ENCODE assay signal across 24 cellular contexts in the genomic region with DNA sequence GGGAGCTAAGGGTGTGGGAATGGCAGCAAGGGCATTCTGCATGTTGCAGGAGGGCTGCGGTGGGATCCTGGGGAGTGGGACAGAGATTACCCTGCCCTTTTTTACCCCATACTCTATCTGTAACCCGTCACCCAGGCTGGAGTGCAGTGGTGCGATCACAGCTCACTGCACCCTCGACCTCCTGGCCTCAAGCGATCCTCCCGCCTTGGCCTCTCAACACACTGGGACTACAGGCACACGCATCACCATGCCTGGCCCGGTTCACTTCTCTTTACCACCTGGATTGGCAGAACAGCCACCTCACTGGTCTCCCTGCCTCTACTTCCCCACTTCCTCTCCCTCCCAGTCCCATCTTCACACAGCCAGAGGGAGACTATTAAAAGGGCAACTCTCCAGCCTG. TPM values are rescaled to one million over a fixed set of nuclear protein-coding genes. Genes with fewer than 3 reads are reported as not detected.
DNase-seq lines count a peak whose midpoint lies in the region; ATAC-seq, FAIRE-seq and TF ChIP-seq lines count a peak whose summit lies in the region.
"Had no signal": no experiment of that assay in that cellular context is flagged by ENCODE, and none has a peak within 500 bp of the region (broad histone marks: within the 10 kb centered on the region; RNA-seq: fewer than 3 reads in every experiment).

No MANE protein-coding gene starts in this region.

- FAIRE-seq in urothelium cell line (lab: Jason Lieb, UNC): peak; percentile 30
- FAIRE-seq: A549, GM12878, GM19239 had no signal

- ATAC-seq in GM21423 (IDR thresholded peaks at IDR 0.05; ENCODE audit: unreplicated experiment): no peak
- ATAC-seq: GM12878, K562 had no signal

- H3K36me3 ChIP-seq in mammary epithelial cell (ENCODE audit: insufficient read depth, low read length): no peaks in the 10 kb centered on the region
- no peaks in the 10 kb centered on the region for H3K36me3 ChIP-seq in osteoblast (ENCODE audit: insufficient read depth, low read length)

- DNase-seq in mammary epithelial cell (no peak), MCF 10A (ENCODE audit: unreplicated experiment) (no peak), endothelial cell (ENCODE audit: low spot score) (no peak), osteoblast (ENCODE audit: insufficient read length, low spot score, missing footprints) (peak; percentile 39), urothelium cell line (ENCODE audit: low spot score) (no peak), EL (no peak), hypothalamus (lab: John Stamatoyannopoulos, UW) (no peak)
- DNase-seq: AML-193; Caco-2; CD4-positive, alpha-beta T cell; DMS153; DMS79 treated with DMSO at 0.1 percent for 48 hours; GM23248; H7 had no signal

- BruUV-seq in mammary epithelial cell (replicated peaks; lab: Mats Ljungman, UMichigan) (no TSS peak), MCF 10A (replicated peaks; lab: Mats Ljungman, UMichigan) (no TSS peak)

- H3K4me2 ChIP-seq in mammary epithelial cell (ENCODE audit: insufficient read depth, low read depth, low read length) (no peak overlapping the region), osteoblast (ENCODE audit: insufficient read depth, low read length) (no peak overlapping the region)
- H3K4me2 ChIP-seq: A549 had no signal

- H3K9ac ChIP-seq in mammary epithelial cell (ENCODE audit: insufficient read depth, low read length): no peak overlapping the region
- H3K9ac ChIP-seq: GM23248 had no signal

- H3K4me1 ChIP-seq in mammary epithelial cell (ENCODE audit: insufficient read depth, low read length): peaks cover 3% of the 10 kb centered on the region
- no peaks in the 10 kb centered on the region for H3K4me1 ChIP-seq in osteoblast (ENCODE audit: insufficient read depth, low read length)

- H2AFZ ChIP-seq in mammary epithelial cell (ENCODE audit: low read depth, low read length) (peak overlapping the region; percentile 59), osteoblast (ENCODE audit: low read length) (no peak overlapping the region)
- H2AFZ ChIP-seq: GM23248 had no signal

- CTCF ChIA-PET in mammary epithelial cell (lab: Charles Lee; ENCODE audit: low non-redundant PET) (no interaction called here), MCF 10A (lab: Yijun Ruan, JAX) (no interaction called here)

- H3K27me3 ChIP-seq in mammary epithelial cell (ENCODE audit: insufficient read depth, low read length): no peaks in the 10 kb centered on the region
- peaks cover 41% of the 10 kb centered on the region for H3K27me3 ChIP-seq in osteoblast (ENCODE audit: insufficient read depth, low read length)

- WGBS in mammary epithelial cell (ENCODE audit: low coverage, missing lambda C conversion rate): 86% methylated on average over 8 of the region's 8 CpGs

- no peak overlapping the region for H3K27ac Mint-ChIP-seq in MCF 10A (ENCODE audit: low read depth, unreplicated experiment)
- peak overlapping the region; percentile 64 for H3K27ac Mint-ChIP-seq in endothelial cell (ENCODE audit: unreplicated experiment)
- H3K27ac Mint-ChIP-seq: CD4-positive, alpha-beta T cell had no signal

- H3K4me1 Mint-ChIP-seq in MCF 10A (ENCODE audit: insufficient read depth, unreplicated experiment) (no peaks in the 10 kb centered on the region), endothelial cell (ENCODE audit: unreplicated experiment) (peaks cover 30% of the 10 kb centered on the region)

- H3K9me3 ChIP-seq in mammary epithelial cell (replicated peaks; ENCODE audit: insufficient read depth, low read length): no peaks in the 10 kb centered on the region
- no peaks in the 10 kb centered on the region for H3K9me3 ChIP-seq in osteoblast (ENCODE audit: low read depth, low read length)
- H3K9me3 ChIP-seq: A549, Caco-2 had no signal

- in situ Hi-C loops in mammary epithelial cell (cut with MboI; ENCODE audit: low sequenced_read_pairs in 2 of 2): no loop called here

- H3K27ac ChIP-seq in mammary epithelial cell (ENCODE audit: insufficient read depth, low read depth, low read length) (no peak overlapping the region), osteoblast (ENCODE audit: low read depth, low read length) (no peak overlapping the region)
- H3K27ac ChIP-seq: 22Rv1, A549, C4-2B, GM23248 had no signal

- intact Hi-C loops in mammary epithelial cell (cut with micrococcal nuclease) (no loop called here), MCF 10A (cut with micrococcal nuclease) (no loop called here)

- H3K9me3 Mint-ChIP-seq in MCF 10A (ENCODE audit: unreplicated experiment): no peaks in the 10 kb centered on the region
- H3K9me3 Mint-ChIP-seq in endothelial cell (ENCODE audit: unreplicated experiment): no peaks in the 10 kb centered on the region
- H3K9me3 Mint-ChIP-seq: CD4-positive, alpha-beta T cell had no signal

- H3K79me2 ChIP-seq in mammary epithelial cell (ENCODE audit: insufficient read depth, low read length): no peaks in the 10 kb centered on the region
- H3K79me2 ChIP-seq in osteoblast (ENCODE audit: insufficient read depth, low read length): no peaks in the 10 kb centered on the region

- POLR2A ChIA-PET in MCF 10A (lab: Yijun Ruan, JAX): interaction anchor here (0.7 kb wide), 1 partner anchor 64 kb away, joined by 5 read pairs; no protein-coding TSS in a partner anchor

- H3K36me3 Mint-ChIP-seq in MCF 10A (ENCODE audit: insufficient read depth, unreplicated experiment) (no peaks in the 10 kb centered on the region), endothelial cell (ENCODE audit: low read depth, unreplicated experiment) (no peaks in the 10 kb centered on the region)

- dilution Hi-C loops in mammary epithelial cell (cut with HindIII; ENCODE audit: low sequenced_read_pairs): no loop called here

- TF ChIP-seq CTCF in mammary epithelial cell (conservative IDR thresholded peaks at IDR 0.05 in 1 of 2, IDR thresholded peaks at IDR 0.05 in 1 of 2; ENCODE audit: extremely low read depth in 1 of 2, insufficient read depth in 1 of 2, low read depth in 1 of 2, low read length in 2 of 2) (no peak), MCF 10A (IDR thresholded peaks at IDR 0.05; ENCODE audit: unreplicated experiment) (no peak), endothelial cell (IDR thresholded peaks at IDR 0.05; ENCODE audit: unreplicated experiment) (no peak), osteoblast (IDR thresholded peaks at IDR 0.05; ENCODE audit: extremely low read depth, low read depth, low read length) (no peak)

- H4K20me1 ChIP-seq in mammary epithelial cell (ENCODE audit: insufficient read depth, low read length): no peaks in the 10 kb centered on the region
- H4K20me1 ChIP-seq in osteoblast (ENCODE audit: insufficient read depth, low read length): no peaks in the 10 kb centered on the region

- no peak overlapping the region for H3K4me3 Mint-ChIP-seq in MCF 10A (ENCODE audit: unreplicated experiment)
- no peak overlapping the region for H3K4me3 Mint-ChIP-seq in endothelial cell (ENCODE audit: unreplicated experiment)
- H3K4me3 Mint-ChIP-seq: CD4-positive, alpha-beta T cell had no signal

- peaks cover 21% of the 10 kb centered on the region for H3K27me3 Mint-ChIP-seq in MCF 10A (ENCODE audit: insufficient read depth, unreplicated experiment)
- no peaks in the 10 kb centered on the region for H3K27me3 Mint-ChIP-seq in endothelial cell (ENCODE audit: unreplicated experiment)

- H3K4me3 ChIP-seq in mammary epithelial cell (replicated peaks in 1 of 3; ENCODE audit: insufficient read depth in 1 of 3, low read depth in 2 of 3, low read length in 3 of 3): no peak overlapping the region
- H3K4me3 ChIP-seq in osteoblast (ENCODE audit: insufficient read depth, low read length): no peak overlapping the region
- H3K4me3 ChIP-seq: A549, GM12878, GM23248, K562 had no signal

RNA-seq across cellular contexts. Expression of a gene that starts 9.5 kb away (rescaled TPM):
- total RNA-seq in mammary epithelial cell: under 1 TPM; 0.17 to 0.28 TPM
- 0.10 TPM for polyA plus RNA-seq in mammary epithelial cell
- 0.31 TPM for polyA minus RNA-seq in mammary epithelial cell
- total RNA-seq in MCF 10A (2022): 0.26 and 0.44 TPM in 2 replicates
- total RNA-seq in endothelial cell (ENCODE audit: unreplicated experiment): 1.3 TPM
- not detected in 2 replicates for total RNA-seq in osteoblast
- total RNA-seq: GM12878, GM23248 had no signal
- polyA plus RNA-seq: BJ, GM23248 had no signal

RNA-seq across cellular contexts. Expression of a gene that starts 23.8 kb away (rescaled TPM):
- total RNA-seq in mammary epithelial cell (10 to 100 TPM; 11.7 to 12.2 TPM), MCF 10A (2022) (2.8 and 4.2 TPM in 2 replicates), endothelial cell (ENCODE audit: unreplicated experiment) (0.41 TPM), osteoblast (18.5 and 23.0 TPM in 2 replicates)
- polyA plus RNA-seq in mammary epithelial cell: 4.8 TPM
- 11.0 TPM for polyA minus RNA-seq in mammary epithelial cell

RNA-seq across cellular contexts. Expression of a gene that starts 32.4 kb away (rescaled TPM):
- total RNA-seq in mammary epithelial cell (10 to 100 TPM; 12.7 to 30.4 TPM), MCF 10A (2022) (37.4 and 44.6 TPM in 2 replicates), endothelial cell (ENCODE audit: unreplicated experiment) (22.8 TPM), osteoblast (8.3 and 9.0 TPM in 2 replicates)
- polyA plus RNA-seq in mammary epithelial cell: 24.6 TPM
- polyA minus RNA-seq in mammary epithelial cell: 22.1 TPM

RNA-seq across cellular contexts. Expression of a gene that starts 33.9 kb away (rescaled TPM):
- not detected for total RNA-seq in mammary epithelial cell
- not detected for polyA plus RNA-seq in mammary epithelial cell
- polyA minus RNA-seq in mammary epithelial cell: not detected
- not detected in 2 replicates for total RNA-seq in MCF 10A (2022)
- total RNA-seq in endothelial cell (ENCODE audit: unreplicated experiment): not detected
- not detected in 2 replicates for total RNA-seq in osteoblast
- total RNA-seq: Caco-2; CD4-positive, alpha-beta T cell; G401; GM12878; GM23248; HT-29 had no signal
- polyA plus RNA-seq: BJ had no signal

RNA-seq across cellular contexts. Expression of a gene that starts 38.3 kb away (rescaled TPM):
- total RNA-seq in mammary epithelial cell (1 to 10 TPM; 1.0 to 1.7 TPM), MCF 10A (2022) (0.72 and 0.81 TPM in 2 replicates), endothelial cell (ENCODE audit: unreplicated experiment) (1.6 TPM), osteoblast (under 0.01 and 0.29 TPM in 2 replicates)
- polyA plus RNA-seq in mammary epithelial cell: 0.24 TPM
- polyA minus RNA-seq in mammary epithelial cell: not detected
- total RNA-seq: GM23248 had no signal
- polyA plus RNA-seq: GM23248 had no signal
